ENCODE assay signal across 33 cellular contexts in the genomic region with DNA sequence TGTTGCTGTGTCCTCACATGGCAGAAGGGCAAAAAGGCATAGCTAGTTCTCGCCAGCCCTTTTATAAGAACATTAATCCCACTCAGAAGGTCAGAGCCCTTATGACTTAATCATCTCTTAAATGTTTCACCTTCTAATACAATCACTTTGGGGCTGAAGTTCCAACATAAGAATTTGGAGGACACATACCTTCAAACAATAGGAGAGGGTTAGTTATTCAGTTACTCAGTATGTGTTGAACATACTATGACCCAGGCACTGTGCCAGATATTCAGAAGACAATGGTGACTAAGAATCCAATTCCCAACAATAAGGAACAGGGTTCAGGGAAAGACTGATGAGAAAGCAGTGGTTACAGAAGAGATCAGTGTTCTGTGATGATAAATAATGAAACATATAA.
DNase-seq lines count a peak whose midpoint lies in the region; ATAC-seq and TF ChIP-seq lines count a peak whose summit lies in the region.
"Had no signal": no experiment of that assay in that cellular context is flagged by ENCODE, and none has a peak within 500 bp of the region (broad histone marks: within the 10 kb centered on the region; RNA-seq: fewer than 3 reads in every experiment).

No MANE protein-coding gene starts in this region.

- no peaks in the 10 kb centered on the region for H3K27me3 ChIP-seq in brain microvascular endothelial cell (replicated peaks)
- H3K27me3 ChIP-seq: cardiac muscle cell, colonic mucosa, esophagus squamous epithelium, gastroesophageal sphincter, neutrophil, sigmoid colon had no signal

- TF ChIP-seq CTCF in brain microvascular endothelial cell (IDR thresholded peaks at IDR 0.05; ENCODE audit: low read depth, low read length, missing control alignments) (no peak), GM20000 (IDR thresholded peaks at IDR 0.05; ENCODE audit: extremely low read depth, missing control alignments) (no peak)

- no peak overlapping the region for H3K27ac ChIP-seq in brain microvascular endothelial cell
- H3K27ac ChIP-seq: cardiac muscle cell, colonic mucosa, esophagus squamous epithelium, gastroesophageal sphincter, left ventricle myocardium inferior, neutrophil, prostate gland, sigmoid colon had no signal

- no peaks in the 10 kb centered on the region for H3K36me3 ChIP-seq in brain microvascular endothelial cell (replicated peaks)
- H3K36me3 ChIP-seq: cardiac muscle cell, colonic mucosa, esophagus squamous epithelium, gastroesophageal sphincter, left ventricle myocardium inferior, neutrophil, prostate gland, sigmoid colon had no signal

- in situ Hi-C loops in brain microvascular endothelial cell (cut with HindIII; ENCODE audit: low pct_ligation_motif_present, low sequenced_read_pairs): no loop called here

- no peak overlapping the region for H3K4me3 ChIP-seq in brain microvascular endothelial cell (ENCODE audit: low read depth, low read length)
- H3K4me3 ChIP-seq: cardiac muscle cell, colonic mucosa, esophagus squamous epithelium, gastroesophageal sphincter, left ventricle myocardium inferior, prostate gland, sigmoid colon had no signal

- DNase-seq in NCI-H82 (lab: John Stamatoyannopoulos, UW) (peak; percentile 7), NCI-H82 treated with DMSO at 0.1 percent for 48 hours (lab: John Stamatoyannopoulos, UW; ENCODE audit: unreplicated experiment) (no peak), brain microvascular endothelial cell (peak; percentile 63), glomerular visceral epithelial cell (ENCODE audit: extremely low spot score) (peak; percentile 64), GM20000 (ENCODE audit: low spot score) (no peak), NCI-H1417 treated with DMSO at 0.1 percent for 48 hours (lab: John Stamatoyannopoulos, UW) (no peak)
- DNase-seq: activated B cell treated with CpG ODN at 0.5 μM for 24 hours; activated naive CD4-positive, alpha-beta T cell treated with Interleukin-2 at 50 U/mL for 16 hours; activated T-cell treated with anti-CD3 and anti-CD28 coated beads, Interleukin-2, amount 50 U/mL, for 72 hours; CD4-positive, alpha-beta T cell; colonic mucosa; effector memory CD8-positive, alpha-beta T cell; esophagus squamous epithelium; hypothalamus; immature natural killer cell; Karpas-422; left ventricle myocardium inferior; naive B cell; NCI-H1694; NCI-H2171 treated with DMSO at 0.1 percent for 48 hours; NCI-H510A treated with DMSO at 0.1 percent for 48 hours; SHP77 treated with DMSO at 0.1 percent for 48 hours; sigmoid colon; stimulated activated CD4-positive, alpha-beta T cell treated with anti-CD3 and anti-CD28 coated beads, Interleukin-15, amount 100 ng/mL, for 24 hours; stimulated activated naive B cell treated with anti-CD40 and anti-IgM and Interleukin-4, amounts not matched to agents 10 μg/mL and 1 μg/mL and 100 μg/mL, for 72 hours; T1000 had no signal

- no peak for ATAC-seq in HG03460 (IDR thresholded peaks at IDR 0.05; ENCODE audit: unreplicated experiment)
- ATAC-seq in GM21381 (IDR thresholded peaks at IDR 0.05; ENCODE audit: unreplicated experiment): no peak
- ATAC-seq: activated T-cell treated with anti-CD3 and anti-CD28 coated beads, Interleukin-2, amount 50 U/mL, for 72 hours; effector memory CD8-positive, alpha-beta T cell; gastroesophageal sphincter; HCT116; stimulated activated naive B cell treated with anti-CD40 and anti-IgM and Interleukin-4, amounts not matched to agents 10 μg/mL and 1 μg/mL and 100 μg/mL, for 72 hours had no signal

Comparison
In these comparisons a context has a peak if more than half of its experiments do, and no peak if none do; other contexts are left out.
1. DNase-seq: peak in NCI-H82 (single experiment), brain microvascular endothelial cell (single experiment) and glomerular visceral epithelial cell (single experiment); none in NCI-H82 treated with DMSO at 0.1 percent for 48 hours (single experiment), GM20000 (single experiment) and NCI-H1417 treated with DMSO at 0.1 percent for 48 hours (single experiment).